8 cellular contexts compared by ENCODE assay signal in the genomic region with DNA sequence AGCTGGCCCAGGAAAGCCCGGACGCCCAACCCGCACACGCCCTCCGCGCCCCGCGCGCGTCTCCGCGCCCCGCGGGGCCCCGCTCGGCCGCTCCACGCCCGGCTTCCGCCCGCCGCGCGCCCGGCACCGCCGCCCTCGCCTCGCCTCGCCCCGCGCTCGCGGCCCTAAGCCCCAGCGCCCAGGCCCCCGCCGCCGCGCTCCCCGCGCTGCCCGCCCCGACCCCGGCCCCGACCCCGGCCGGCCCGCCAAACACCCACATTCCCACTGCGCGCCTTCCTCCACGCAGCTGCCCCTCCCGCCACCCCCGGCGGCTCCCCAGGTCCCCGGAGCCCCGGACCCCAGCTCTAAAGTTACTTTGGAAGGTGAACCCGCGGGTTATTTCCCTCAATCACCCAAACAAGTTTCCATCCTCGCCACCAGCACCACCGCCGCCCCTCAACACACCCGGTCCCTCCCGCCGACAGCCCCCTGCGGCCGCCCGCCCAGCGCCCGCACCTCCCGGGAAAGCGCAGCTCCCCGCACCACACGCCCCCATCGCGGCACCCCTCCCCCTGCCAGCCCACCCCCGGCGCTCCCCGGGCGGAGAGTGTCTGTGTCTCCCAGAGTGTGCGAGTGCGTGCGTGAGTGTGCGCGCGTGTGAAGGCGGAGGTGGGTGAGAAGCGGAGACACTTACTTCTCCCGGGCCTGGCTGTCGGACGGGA. TPM values are rescaled to one million over a fixed set of nuclear protein-coding genes. Genes with fewer than 3 reads are reported as not detected.
A peak's percentile ranks its signal among the peaks of the same experiment; 100 is the strongest.
DNase-seq lines count a peak whose midpoint lies in the region; ATAC-seq and TF ChIP-seq lines count a peak whose summit lies in the region.

No MANE protein-coding gene starts in this region.

- H3K27ac ChIP-seq in IMR-90 (ENCODE audit: insufficient read depth, low read length), result peak overlapping the region; percentile 72
- peak overlapping the region; percentile 64 to 100 (median 99) for H3K27ac ChIP-seq in heart left ventricle

- no peaks in the 10 kb centered on the region for H3K27me3 ChIP-seq in IMR-90 (ENCODE audit: control insufficient read depth, insufficient read depth, low read length)
- no peaks in the 10 kb centered on the region for H3K27me3 ChIP-seq in heart left ventricle

- peak; percentile 75 for DNase-seq in cardiac septum (ENCODE audit: low spot score)
- no peak for DNase-seq in Right ventricle myocardium inferior (ENCODE audit: missing footprints)
- no peak for DNase-seq in IMR-90
- peak; percentile 31 for DNase-seq in activated gamma-delta T cell (lab: John Stamatoyannopoulos, UW)
- peak in 2 of 5 donors; percentile 18 to 73 for DNase-seq in heart left ventricle
- DNase-seq in retinal pigment epithelial cell (ENCODE audit: low read depth), result no peak

- H3K23ac ChIP-seq in IMR-90 (ENCODE audit: low read depth, low read length), result no peak overlapping the region

- peak overlapping the region; percentile 89 for H2AK9ac ChIP-seq in IMR-90 (replicated peaks; ENCODE audit: low read depth, low read length, poor library complexity)

- H3K4ac ChIP-seq in IMR-90 (ENCODE audit: low read depth, low read length), result no peak overlapping the region

- H3K9me3 ChIP-seq in IMR-90 (ENCODE audit: control insufficient read depth, insufficient read depth, low read length) (no peaks in the 10 kb centered on the region), heart left ventricle (no peaks in the 10 kb centered on the region)

- TF ChIP-seq CTCF in IMR-90 (conservative IDR thresholded peaks at IDR 0.05; ENCODE audit: low read depth, low read length), result no peak
- TF ChIP-seq CTCF in heart left ventricle (IDR thresholded peaks at IDR 0.05), result no peak
- TF ChIP-seq CTCF in retinal pigment epithelial cell (conservative IDR thresholded peaks at IDR 0.05; ENCODE audit: low read depth, low read length), result no peak

- no peak overlapping the region for H3K14ac ChIP-seq in IMR-90 (replicated peaks; ENCODE audit: low read depth, low read length)

- H3K9ac ChIP-seq in IMR-90 (ENCODE audit: low read depth, low read length), result peak overlapping the region; percentile 27

- no peak overlapping the region for H3K56ac ChIP-seq in IMR-90 (ENCODE audit: extremely low read depth, insufficient read depth, low read length)

- H3K18ac ChIP-seq in IMR-90 (ENCODE audit: low read depth, low read length), result no peak overlapping the region

- H2BK15ac ChIP-seq in IMR-90 (ENCODE audit: low read depth, low read length), result no peak overlapping the region

- H3K4me1 ChIP-seq in IMR-90 (ENCODE audit: control insufficient read depth, insufficient read depth, low read length) (peaks cover 4% of the 10 kb centered on the region), heart left ventricle (peaks cover 0 to 46% (median 21%) of the 10 kb centered on the region in 12 donors)

- H3K36me3 ChIP-seq in IMR-90 (ENCODE audit: control insufficient read depth, insufficient read depth, low read length), result no peaks in the 10 kb centered on the region
- no peaks in the 10 kb centered on the region for H3K36me3 ChIP-seq in heart left ventricle

- TF ChIP-seq RAD21 in IMR-90 (IDR thresholded peaks at IDR 0.05; ENCODE audit: low read length), result no peak

- BruUV-seq in IMR-90 (replicated peaks; lab: Mats Ljungman, UMichigan), result no TSS peak

- H3K4me3 ChIP-seq in IMR-90 (ENCODE audit: insufficient read depth, low read depth, low read length) (peak overlapping the region; percentile 58), heart left ventricle (peak overlapping the region; percentile 76 to 98 (median 82)), retinal pigment epithelial cell (ENCODE audit: low read length) (peak overlapping the region; percentile 82)

- CTCF ChIA-PET in IMR-90 (lab: Yijun Ruan, JAX), result interaction anchor here (0.6 to 0.7 kb wide), 2 partner anchors 18 to 101 kb away, joined by 3 to 4 read pairs; no protein-coding TSS in a partner anchor

- no peak for ATAC-seq in Right ventricle myocardium inferior
- ATAC-seq in IMR-90 (ENCODE audit: low read depth), result peak; percentile 5
- ATAC-seq in heart left ventricle, result peak in 1 of 4 donors; percentile 0
- no peak for ATAC-seq in HG02678 (IDR thresholded peaks at IDR 0.05; ENCODE audit: unreplicated experiment)
- no peak for ATAC-seq in HG03457 (IDR thresholded peaks at IDR 0.05; ENCODE audit: unreplicated experiment)

- H2AFZ ChIP-seq in IMR-90 (replicated peaks; ENCODE audit: low read length, poor library complexity), result peak overlapping the region; percentile 96

- WGBS in IMR-90 (ENCODE audit: extremely low coverage in 2 of 2, insufficient read length in 1 of 2), 2 experiments, result 0% methylated on average over 6 of the region's 90 CpGs; no CpG with 5 or more reads in 1 of the 2 experiments
- WGBS in heart left ventricle, 4 donors, result 1% methylated on average over 29 to 90 of the region's 90 CpGs

- intact Hi-C loops in cardiac septum (cut with DNase I) (loop anchor here (1.0 to 10.0 kb wide), 6 partner anchors 37 to 414 kb away; partner anchors contain the start of gene ATG10), Right ventricle myocardium inferior (cut with DNase I) (loop anchor here (1.0 to 10.0 kb wide), 6 partner anchors 36 to 414 kb away; partner anchors contain the start of gene ATG10), IMR-90 (cut with micrococcal nuclease) (loop anchor here (1.0 to 10.0 kb wide), 8 partner anchors 37 to 475 kb away; partner anchors contain the start of gene ZCCHC9), heart left ventricle (cut with DNase I) (loop anchor here (1.0 to 10.0 kb wide), 14 partner anchors 37 to 417 kb away; partner anchors contain the start of gene ATG10 (in 10 of the 10))

- peaks cover 4 to 17% of the 10 kb centered on the region in 2 experiments for H3K79me1 ChIP-seq in IMR-90 (ENCODE audit: low read depth in 1 of 2, low read length in 2 of 2)

- peaks cover 5% of the 10 kb centered on the region for H3K9me1 ChIP-seq in IMR-90 (ENCODE audit: insufficient read depth, low read length)

- H4K5ac ChIP-seq in IMR-90 (ENCODE audit: low read depth, low read length), result no peak overlapping the region

- peak; percentile 10; the same call in 1 of the 2 replicates for TF ChIP-seq POLR2A in IMR-90 (IDR thresholded peaks at IDR 0.05; ENCODE audit: low read depth, low read length)
- peak in 1 of 2 donors; percentile 77 for TF ChIP-seq POLR2A in heart left ventricle (IDR thresholded peaks at IDR 0.05)

- no peak overlapping the region for H2AK5ac ChIP-seq in IMR-90 (ENCODE audit: low read depth, low read length)

- peak overlapping the region in 1 of 2 experiments; percentile 17; a peak in 1 of 4 replicates for H4K8ac ChIP-seq in IMR-90 (ENCODE audit: low read depth in 2 of 2, low read length in 2 of 2)

- H3K4me2 ChIP-seq in IMR-90 (ENCODE audit: low read depth, low read length), result peak overlapping the region; percentile 4; the same call in 1 of the 2 replicates

- H2BK20ac ChIP-seq in IMR-90 (ENCODE audit: low read depth, low read length), result no peak overlapping the region

- dilution Hi-C loops in IMR-90 (cut with HindIII; ENCODE audit: low sequenced_read_pairs, unreplicated experiment), result no loop called here

- POLR2A ChIA-PET in IMR-90 (lab: Charles Lee; ENCODE audit: unreplicated experiment), result interaction anchor here (0.8 to 2.3 kb wide), 4 partner anchors 29 to 416 kb away, joined by 4 to 29 read pairs (median 4); no protein-coding TSS in a partner anchor

- in situ Hi-C loops in IMR-90 (cut with MboI; ENCODE audit: low sequenced_read_pairs), result loop anchor here (25.0 kb wide), 1 partner anchor 412 kb away; no protein-coding TSS in a partner anchor

- H2BK120ac ChIP-seq in IMR-90 (ENCODE audit: low read depth, low read length), result 0 out of 2 replicates have a peak overlapping the region, but pooled peaks have one; percentile 47

- H2BK5ac ChIP-seq in IMR-90 (ENCODE audit: low read depth, low read length, poor library complexity, severe bottlenecking), result peak overlapping the region; percentile 74

- no peaks in the 10 kb centered on the region for H4K20me1 ChIP-seq in IMR-90 (ENCODE audit: insufficient read depth, low read length)

- no peak overlapping the region for H4K91ac ChIP-seq in IMR-90 (ENCODE audit: insufficient read depth, low read depth, low read length)

TF ChIP-seq in IMR-90, 13 proteins besides CTCF, POLR2A, EP300 and RAD21:
- TF ChIP-seq USF2 (IDR thresholded peaks at IDR 0.05; ENCODE audit: low read depth, low read length) (no peak), RFX5 (IDR thresholded peaks at IDR 0.05; ENCODE audit: low read depth, low read length) (no peak), RCOR1 (IDR thresholded peaks at IDR 0.05; ENCODE audit: insufficient replicate concordance, low read length) (no peak), MAZ (IDR thresholded peaks at IDR 0.05; ENCODE audit: borderline replicate concordance, low read depth, low read length) (no peak), BHLHE40 (IDR thresholded peaks at IDR 0.05; ENCODE audit: low read depth, low read length) (no peak), NFE2L2 (IDR thresholded peaks at IDR 0.05; ENCODE audit: low read depth, low read length) (no peak), CHD1 (IDR thresholded peaks at IDR 0.05; ENCODE audit: low read depth, low read length) (no peak), MAFK (IDR thresholded peaks at IDR 0.05; ENCODE audit: low read depth, low read length) (no peak), FOS (IDR thresholded peaks at IDR 0.05; ENCODE audit: low read depth, low read length) (no peak)

RNA-seq across cellular contexts. Expression of gene SSBP2, which starts 0.4 kb away (rescaled TPM):
- total RNA-seq in cardiac septum (102 TPM), Right ventricle myocardium inferior (55.4 TPM), IMR-90 (2012; rRNA removed) (33.6 and 42.7 TPM in 2 replicates), heart left ventricle (10 to 100 TPM; 38.6 to 98.1 (median 50.7) TPM)
- polyA plus RNA-seq in IMR-90 (2012; rRNA removed) (35.0 and 38.4 TPM in 2 replicates), heart left ventricle (10 to 100 TPM; 25.6 to 59.1 TPM)
- 14.1 and 16.7 TPM in 2 replicates for polyA plus RNA-seq in IMR-90 (2012; cell fraction: cytosol; rRNA removed)
- 15.5 and 49.1 TPM in 2 replicates for polyA plus RNA-seq in IMR-90 (2012; cell fraction: nucleus; rRNA removed; ENCODE audit: low replicate concordance)

Comparison
In these comparisons a context has a peak if more than half of its experiments do, and no peak if none do; other contexts are left out.
1. DNase-seq: peak in cardiac septum (single experiment) and activated gamma-delta T cell (single experiment); none in Right ventricle myocardium inferior (single experiment), IMR-90 (single experiment) and retinal pigment epithelial cell (single experiment).
2. Peak in every context shown above with its lines, with median percentiles within 50 percentile points of each other: H3K4me3 ChIP-seq.